29 cellular contexts compared by ENCODE assay signal in genomic region chr3:4125576-4125975, GRCh38.
"Had no signal": no experiment of that assay in that cellular context is flagged by ENCODE, and none has a peak within 500 bp of the region (broad histone marks: within the 10 kb centered on the region; RNA-seq: fewer than 3 reads in every experiment).

No MANE protein-coding gene starts in this region.

- H3K27ac ChIP-seq: colonic mucosa, coronary artery, dorsolateral prefrontal cortex, epithelial cell of prostate, esophagus muscularis mucosa, esophagus squamous epithelium, foreskin keratinocyte, gastrocnemius medialis, gastroesophageal sphincter, heart left ventricle, heart right ventricle had no signal

- H3K4me3 Mint-ChIP-seq: dendritic cell treated with granulocyte-macrophage colony-stimulating factor and Interleukin-4, amounts not matched to agents 40 ng/mL and 50 ng/mL, for 4 days; effector memory CD8-positive, alpha-beta T cell; endodermal cell had no signal

- H3K9me3 ChIP-seq: colonic mucosa, esophagus squamous epithelium, gastrocnemius medialis had no signal

- H3K27me3 Mint-ChIP-seq: dendritic cell treated with granulocyte-macrophage colony-stimulating factor and Interleukin-4, amounts not matched to agents 40 ng/mL and 50 ng/mL, for 4 days; effector memory CD8-positive, alpha-beta T cell had no signal

- H3K4me1 Mint-ChIP-seq: endodermal cell had no signal

- H3K27me3 ChIP-seq: colonic mucosa, dorsolateral prefrontal cortex, esophagus muscularis mucosa, esophagus squamous epithelium, foreskin keratinocyte, gastrocnemius medialis, gastroesophageal sphincter, heart left ventricle, heart right ventricle had no signal

- H3K27ac Mint-ChIP-seq: dendritic cell treated with granulocyte-macrophage colony-stimulating factor and Interleukin-4, amounts not matched to agents 40 ng/mL and 50 ng/mL, for 4 days; effector memory CD8-positive, alpha-beta T cell; endodermal cell had no signal

- FAIRE-seq: colon, endometrium, endothelial cell of umbilical vein, frontal cortex had no signal

- ATAC-seq: effector memory CD8-positive, alpha-beta T cell; esophagus mucosa; foreskin keratinocyte; gastrocnemius medialis; gastroesophageal sphincter; heart left ventricle; heart right ventricle had no signal

- H3K9me3 Mint-ChIP-seq: endodermal cell had no signal

- H3K4me3 ChIP-seq: colonic mucosa, coronary artery, dorsolateral prefrontal cortex, esophagus muscularis mucosa, esophagus squamous epithelium, gastrocnemius medialis, gastroesophageal sphincter, heart left ventricle, heart right ventricle had no signal

- DNase-seq: colonic mucosa; cortex of kidney; dermis blood vessel endothelial cell; dorsolateral prefrontal cortex; effector CD4-positive, alpha-beta T cell; effector CD8-positive, alpha-beta T cell; effector memory CD4-positive, alpha-beta T cell; effector memory CD8-positive, alpha-beta T cell; endodermal cell; erythroblast; esophagus squamous epithelium; foreskin fibroblast; foreskin keratinocyte; foreskin melanocyte; gastrocnemius medialis; glutamatergic neuron; head of caudate nucleus; heart left ventricle; heart right ventricle had no signal

- H3K4me1 ChIP-seq: colonic mucosa, esophagus muscularis mucosa, esophagus squamous epithelium, foreskin keratinocyte, gastrocnemius medialis, gastroesophageal sphincter, heart left ventricle, heart right ventricle had no signal

- H3K36me3 ChIP-seq: colonic mucosa, esophagus muscularis mucosa, esophagus squamous epithelium, gastrocnemius medialis, gastroesophageal sphincter, heart left ventricle, heart right ventricle had no signal
